ENCODE assay signal across 8 cellular contexts in the genomic region with DNA sequence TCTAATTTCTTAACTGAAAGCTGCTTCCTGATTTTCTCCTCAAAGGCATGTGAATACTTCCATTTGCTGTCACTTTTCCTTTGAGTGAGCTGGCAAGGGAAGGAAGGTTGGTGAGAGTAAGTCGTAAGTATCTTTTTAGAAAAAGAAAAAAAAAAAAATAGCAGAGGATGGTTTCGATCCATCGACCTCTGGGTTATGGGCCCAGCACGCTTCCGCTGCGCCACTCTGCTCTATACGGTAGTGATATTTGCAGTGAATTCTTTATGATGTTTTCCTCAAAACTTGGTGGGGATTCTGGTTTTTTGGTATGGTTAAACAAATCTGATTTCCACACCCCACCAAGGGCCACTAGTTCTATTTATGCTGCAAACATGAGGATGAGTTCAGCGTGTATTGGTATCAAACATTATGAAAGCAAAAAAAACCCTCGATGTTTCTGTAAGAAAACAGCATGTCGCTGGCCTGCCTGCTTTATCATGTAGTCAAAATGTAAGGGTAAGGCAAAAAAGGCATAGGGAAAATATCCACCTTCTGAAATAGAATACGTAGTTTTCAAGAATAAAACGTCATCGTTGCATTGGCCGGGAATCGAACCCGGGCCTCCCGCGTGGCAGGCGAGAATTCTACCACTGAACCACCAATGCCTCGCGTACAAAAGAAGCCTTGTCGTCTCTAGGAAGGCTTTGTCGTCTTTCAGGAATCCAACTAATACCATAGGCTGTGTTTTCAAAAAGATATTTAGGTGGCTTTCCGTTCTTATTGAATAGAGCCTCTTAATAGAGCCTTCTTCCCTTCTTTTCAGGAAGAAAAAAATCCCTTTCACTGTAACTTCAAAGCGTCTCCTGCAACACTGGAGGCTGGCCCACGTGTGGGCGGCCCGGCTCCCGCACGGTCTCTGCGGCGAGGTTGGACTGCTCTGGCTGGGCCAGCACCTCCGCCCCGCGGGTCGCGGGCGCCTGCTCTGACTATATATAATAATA. TPM values are rescaled to one million over a fixed set of nuclear protein-coding genes. Genes with fewer than 3 reads are reported as not detected.
DNase-seq lines count a peak whose midpoint lies in the region; TF ChIP-seq lines count a peak whose summit lies in the region.

No MANE protein-coding gene starts in this region.

- peaks cover 5% of the 10 kb centered on the region for H3K4me1 ChIP-seq in CD8-positive, alpha-beta memory T cell (ENCODE audit: insufficient read depth, low read length)
- H3K4me1 ChIP-seq in NT2/D1 (ENCODE audit: insufficient read depth, insufficient read length), result no peaks in the 10 kb centered on the region
- peaks cover 0 to 4% of the 10 kb centered on the region in 2 donors for H3K4me1 ChIP-seq in mucosa of rectum (ENCODE audit: control insufficient read depth in 2 of 2, insufficient read depth in 2 of 2, low read length in 2 of 2)

- peaks cover 11 to 18% of the 10 kb centered on the region in 2 donors for H3K27me3 Mint-ChIP-seq in CD8-positive, alpha-beta memory T cell

- CTCF ChIA-PET in CD8-positive, alpha-beta memory T cell (lab: Charles Lee), result interaction anchor here (0.9 to 1.2 kb wide), 6 partner anchors 9 to 424 kb away, joined by 3 to 10 read pairs (median 4); a partner anchor contains a TSS

- POLR2A ChIA-PET in CD8-positive, alpha-beta memory T cell (lab: Charles Lee), result interaction anchor here (1.1 kb wide), 1 partner anchor 38 kb away, joined by 6 read pairs; a partner anchor contains a TSS

- H3K27me3 ChIP-seq in CD8-positive, alpha-beta memory T cell (ENCODE audit: insufficient read depth, low read length, poor library complexity, severe bottlenecking), result peaks cover 2% of the 10 kb centered on the region
- H3K27me3 ChIP-seq in NT2/D1 (ENCODE audit: insufficient read depth, insufficient read length), result no peaks in the 10 kb centered on the region
- H3K27me3 ChIP-seq in mucosa of rectum (ENCODE audit: control insufficient read depth in 2 of 2, insufficient read depth in 2 of 2, low read length in 2 of 2), result no peaks in the 10 kb centered on the region

- no peaks in the 10 kb centered on the region for H3K36me3 ChIP-seq in CD8-positive, alpha-beta memory T cell (ENCODE audit: insufficient read depth, low read length)
- H3K36me3 ChIP-seq in NT2/D1 (ENCODE audit: insufficient read depth, insufficient read length, low read length) (no peaks in the 10 kb centered on the region), mucosa of rectum (ENCODE audit: control insufficient read depth in 2 of 2, insufficient read depth in 2 of 2, low read length in 2 of 2) (no peaks in the 10 kb centered on the region)

- peaks cover 0 to 7% (median 2%) of the 10 kb centered on the region in 5 donors for H3K9me3 Mint-ChIP-seq in CD8-positive, alpha-beta memory T cell

- peak overlapping the region; percentile 71 for H3K4me3 ChIP-seq in CD8-positive, alpha-beta memory T cell (ENCODE audit: low read length)
- H3K4me3 ChIP-seq in NT2/D1 (ENCODE audit: insufficient read length, low read depth) (peak overlapping the region; percentile 49), mucosa of rectum (ENCODE audit: low read length in 2 of 2) (peak overlapping the region; percentile 71 to 92)

- DNase-seq in CD8-positive, alpha-beta memory T cell, result peak; percentile 78 to 90 (median 85)
- DNase-seq in GM20000 (ENCODE audit: low spot score), result peak; percentile 65
- peak; percentile 83 for DNase-seq in HT1080 (ENCODE audit: low read depth)
- no peak for DNase-seq in NT2/D1 (ENCODE audit: low read depth, low spot score)
- DNase-seq in activated T-cell treated with anti-CD3 and anti-CD28 coated beads for 4 hours, result peak; percentile 96
- no peak for DNase-seq in epithelial cell of prostate (ENCODE audit: low read depth, low spot score)
- DNase-seq in stimulated activated CD8-positive, alpha-beta memory T cell treated with anti-CD3 and anti-CD28 coated beads, Interleukin-4, amount 100 ng/mL, for 48 hours, result peak; percentile 96

- H3K4me1 Mint-ChIP-seq in CD8-positive, alpha-beta memory T cell, result peaks cover 10 to 16% (median 11%) of the 10 kb centered on the region in 3 donors

- peak overlapping the region; percentile 94 to 98 (median 97) for H3K27ac Mint-ChIP-seq in CD8-positive, alpha-beta memory T cell

- H3K36me3 Mint-ChIP-seq in CD8-positive, alpha-beta memory T cell, result peaks cover 0 to 4% (median 0%) of the 10 kb centered on the region in 3 donors

- peak overlapping the region; percentile 68 for H3K27ac ChIP-seq in CD8-positive, alpha-beta memory T cell (ENCODE audit: low read depth, low read length)
- H3K27ac ChIP-seq in epithelial cell of prostate (peak overlapping the region; percentile 56), mucosa of rectum (ENCODE audit: low read depth in 2 of 2, low read length in 2 of 2) (peak overlapping the region; percentile 87 to 89)

- peak overlapping the region; percentile 71 for H3K9ac ChIP-seq in NT2/D1 (ENCODE audit: insufficient read length, low read depth)
- H3K9ac ChIP-seq in mucosa of rectum (ENCODE audit: low read depth in 1 of 2, low read length in 2 of 2), result peak overlapping the region; percentile 55 to 84

- H3K4me3 Mint-ChIP-seq in CD8-positive, alpha-beta memory T cell, result peak overlapping the region; percentile 90 to 94 (median 92)

- no peak for TF ChIP-seq CTCF in GM20000 (IDR thresholded peaks at IDR 0.05; ENCODE audit: extremely low read depth, missing control alignments)

- no peaks in the 10 kb centered on the region for H3K9me3 ChIP-seq in CD8-positive, alpha-beta memory T cell (ENCODE audit: low read length)
- H3K9me3 ChIP-seq in NT2/D1 (ENCODE audit: insufficient read depth, low read length) (no peaks in the 10 kb centered on the region), mucosa of rectum (ENCODE audit: control insufficient read depth in 2 of 2, low read length in 2 of 2) (no peaks in the 10 kb centered on the region)

RNA-seq across cellular contexts. Expression of a gene that starts 9.6 kb away (rescaled TPM):
- total RNA-seq in CD8-positive, alpha-beta memory T cell, result not detected
- not detected for polyA plus RNA-seq in CD8-positive, alpha-beta memory T cell
- not detected in 2 replicates for total RNA-seq in HT1080 (2014; rRNA removed; shearing (Covaris generic))
- polyA plus RNA-seq in HT1080 (2015; cell fraction: cytosol; rRNA removed), result not detected in 2 replicates
- polyA plus RNA-seq in HT1080 (2015; cell fraction: nucleus; rRNA removed), result not detected in 2 replicates

RNA-seq across cellular contexts. Expression of a gene that starts 54.4 kb away (rescaled TPM):
- total RNA-seq in CD8-positive, alpha-beta memory T cell, result not detected
- polyA plus RNA-seq in CD8-positive, alpha-beta memory T cell, result not detected
- total RNA-seq in HT1080 (2014; rRNA removed; shearing (Covaris generic)), result not detected in 2 replicates
- not detected in 2 replicates for polyA plus RNA-seq in HT1080 (2015; cell fraction: cytosol; rRNA removed)
- polyA plus RNA-seq in HT1080 (2015; cell fraction: nucleus; rRNA removed), result not detected in 2 replicates

Comparison
In these comparisons a context has a peak if more than half of its experiments do, and no peak if none do; other contexts are left out.
1. DNase-seq: peak in CD8-positive, alpha-beta memory T cell (5 of 5), GM20000 (single experiment), HT1080 (single experiment), activated T-cell treated with anti-CD3 and anti-CD28 coated beads for 4 hours (single experiment) and stimulated activated CD8-positive, alpha-beta memory T cell treated with anti-CD3 and anti-CD28 coated beads, Interleukin-4, amount 100 ng/mL, for 48 hours (single experiment); none in NT2/D1 (single experiment) and epithelial cell of prostate (single experiment).
2. Peak in every context shown above with its lines, with median percentiles within 50 percentile points of each other: H3K27ac ChIP-seq and H3K4me3 ChIP-seq.